Comparison of ENCODE assay signal across 28 cellular contexts in the genomic region with DNA sequence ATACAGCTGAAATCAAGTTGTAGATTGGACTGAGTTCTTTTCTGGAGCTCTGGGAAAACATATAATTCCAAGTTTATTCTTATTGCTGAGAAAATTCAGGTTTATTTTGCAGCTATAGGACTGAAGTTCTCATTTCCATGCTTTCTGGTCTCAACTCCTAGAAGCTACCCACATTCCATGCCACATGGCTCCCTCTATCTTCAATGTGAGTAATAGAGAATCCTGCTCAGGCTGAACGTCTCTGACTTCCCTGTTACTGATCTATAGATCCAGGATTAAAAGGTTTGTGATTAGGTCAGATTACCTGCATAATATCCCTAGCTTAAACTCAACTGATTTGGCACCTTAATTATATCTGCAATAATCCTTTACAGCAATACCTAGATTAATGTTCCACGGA.
DNase-seq lines count a peak whose midpoint lies in the region; ATAC-seq, FAIRE-seq and TF ChIP-seq lines count a peak whose summit lies in the region.
"Had no signal": no experiment of that assay in that cellular context is flagged by ENCODE, and none has a peak within 500 bp of the region (broad histone marks: within the 10 kb centered on the region; RNA-seq: fewer than 3 reads in every experiment).

No MANE protein-coding gene starts in this region.

- H3K9me3 ChIP-seq in HepG2 (ENCODE audit: low read length) (no peaks in the 10 kb centered on the region), right lobe of liver (no peaks in the 10 kb centered on the region), PC-3 (ENCODE audit: low read length) (no peaks in the 10 kb centered on the region)
- H3K9me3 ChIP-seq: lower lobe of right lung, mucosa of descending colon, SK-N-SH, tibial artery had no signal

- H3K27me3 ChIP-seq in HepG2 (ENCODE audit: control insufficient read depth in 1 of 2, insufficient read depth in 2 of 2, low read length in 2 of 2) (no peaks in the 10 kb centered on the region), right lobe of liver (no peaks in the 10 kb centered on the region), PC-3 (ENCODE audit: low read length) (peaks cover 44% of the 10 kb centered on the region)
- H3K27me3 ChIP-seq: cardiac muscle cell, tibial artery had no signal

- H4K20me1 ChIP-seq in HepG2 (ENCODE audit: insufficient read depth, low read length) (no peaks in the 10 kb centered on the region), PC-3 (ENCODE audit: low read length) (no peaks in the 10 kb centered on the region)

- H3K4me1 ChIP-seq in HepG2 (ENCODE audit: insufficient read depth, low read length) (no peaks in the 10 kb centered on the region), right lobe of liver (no peaks in the 10 kb centered on the region), PC-3 (ENCODE audit: insufficient read depth, low read length) (no peaks in the 10 kb centered on the region)
- H3K4me1 ChIP-seq: lower lobe of right lung, tibial artery had no signal

- no peak overlapping the region for H3K4me3 ChIP-seq in HepG2 (replicated peaks in 1 of 3; ENCODE audit: insufficient read depth in 1 of 3, low read depth in 2 of 3, low read length in 3 of 3)
- H3K4me3 ChIP-seq in right lobe of liver: no peak overlapping the region
- no peak overlapping the region for H3K4me3 ChIP-seq in PC-3 (ENCODE audit: low read length)
- H3K4me3 ChIP-seq in fibroblast of pulmonary artery (replicated peaks; ENCODE audit: low read depth, low read length): no peak overlapping the region
- H3K4me3 ChIP-seq: cardiac muscle cell, lower lobe of right lung, mucosa of descending colon, smooth muscle cell, tibial artery had no signal

- H2AFZ ChIP-seq in HepG2 (ENCODE audit: low read length) (no peak overlapping the region), PC-3 (ENCODE audit: low read length) (no peak overlapping the region)

- H3K9ac ChIP-seq in HepG2 (ENCODE audit: insufficient read depth, low read depth, low read length) (no peak overlapping the region), PC-3 (ENCODE audit: low read length) (no peak overlapping the region)
- H3K9ac ChIP-seq: SK-N-SH had no signal

- H3K4me2 ChIP-seq in HepG2 (ENCODE audit: low read depth, low read length) (no peak overlapping the region), PC-3 (ENCODE audit: low read length) (no peak overlapping the region)
- H3K4me2 ChIP-seq: SK-N-SH, smooth muscle cell had no signal

- no peak for TF ChIP-seq EP300 in HepG2 (IDR thresholded peaks at IDR 0.05; ENCODE audit: low read depth in 2 of 2, low read length in 2 of 2)
- TF ChIP-seq EP300 in HepG2 (CRISPR knock-in tag; IDR thresholded peaks at IDR 0.05; ENCODE audit: borderline replicate concordance): no peak

- TF ChIP-seq POLR2A in HepG2 (IDR thresholded peaks at IDR 0.05; ENCODE audit: insufficient read depth in 1 of 2, low read depth in 2 of 2, low read length in 2 of 2) (no peak), right lobe of liver (IDR thresholded peaks at IDR 0.05) (no peak)

- H3K79me2 ChIP-seq in HepG2 (ENCODE audit: insufficient read depth, low read length) (no peaks in the 10 kb centered on the region), PC-3 (ENCODE audit: low read length) (no peaks in the 10 kb centered on the region)

- ATAC-seq in HepG2 (no peak), right lobe of liver (no peak), PC-3 (no peak)
- ATAC-seq: activated naive CD4-positive, alpha-beta T cell treated with anti-CD3 and anti-CD28 coated beads, Interleukin-2, amount 50 U/mL, for 72 hours; lower lobe of right lung; mucosa of descending colon; natural killer cell treated with Interleukin-12 subunit alpha and Interleukin-12 subunit beta and Interleukin-15 and Interleukin-18, amount 100 ng/mL, for 72 hours; T-helper 17 cell had no signal

- POLR2A ChIA-PET in HepG2 (lab: Yijun Ruan, JAX): no interaction called here
- POLR2A ChIA-PET in PC-3 (lab: Charles Lee; ENCODE audit: unreplicated experiment): no interaction called here

- TF ChIP-seq CTCF in HepG2 (CRISPR knock-in tag; IDR thresholded peaks at IDR 0.05) (no peak), right lobe of liver (IDR thresholded peaks at IDR 0.05) (no peak), PC-3 (conservative IDR thresholded peaks at IDR 0.05; ENCODE audit: low read depth, low read length) (0 out of 2 replicates have a peak, but pooled peaks have one; percentile 32), fibroblast of pulmonary artery (IDR thresholded peaks at IDR 0.05; ENCODE audit: low read length, missing control alignments) (peak; percentile 10)

- in situ Hi-C loops in HepG2 (cut with HindIII; ENCODE audit: extremely low pct_ligation_motif_present, low pct_unique_long_range_greater_than_20kb): no loop called here

- no peaks in the 10 kb centered on the region for H3F3A ChIP-seq in PC-3 (ENCODE audit: low read length, unreplicated experiment)

- FAIRE-seq in HepG2 (lab: Jason Lieb, UNC): no peak
- FAIRE-seq: kidney had no signal

- CTCF ChIA-PET in HepG2 (lab: Yijun Ruan, JAX; ENCODE audit: low intra/inter-chr PET ratio, low total read pairs): no interaction called here
- CTCF ChIA-PET in PC-3 (lab: Charles Lee): no interaction called here

- H3K36me3 ChIP-seq in HepG2 (replicated peaks in 1 of 2; ENCODE audit: control insufficient read depth in 1 of 2, insufficient read depth in 2 of 2, low read length in 2 of 2) (no peaks in the 10 kb centered on the region), right lobe of liver (no peaks in the 10 kb centered on the region), PC-3 (ENCODE audit: low read depth, low read length) (no peaks in the 10 kb centered on the region)
- H3K36me3 ChIP-seq: cardiac muscle cell, lower lobe of right lung, tibial artery had no signal

- no peak for TF ChIP-seq RAD21 in HepG2 (CRISPR knock-in tag; IDR thresholded peaks at IDR 0.05)

- 0% methylated on average over 2 of the region's 2 CpGs for WGBS in HepG2 (ENCODE audit: low lambda C conversion rate)
- WGBS in right lobe of liver (ENCODE audit: insufficient coverage, low coverage, low lambda C conversion rate, missing lambda C conversion rate): 26% methylated on average over 2 of the region's 2 CpGs

- DNase-seq in HepG2 (ENCODE audit: low spot score): peak; percentile 1
- DNase-seq in right lobe of liver: no peak
- peak; percentile 6 for DNase-seq in PC-3
- DNase-seq in fibroblast of pulmonary artery (ENCODE audit: low read depth): no peak
- DNase-seq in NCI-H2171 treated with DMSO at 0.1 percent for 48 hours (lab: John Stamatoyannopoulos, UW): no peak
- DNase-seq in KG1 (lab: John Stamatoyannopoulos, UW): no peak
- no peak for DNase-seq in RPMI8226
- DNase-seq in SHP77 (lab: John Stamatoyannopoulos, UW): no peak
- DNase-seq: activated CD4-positive, alpha-beta memory T cell treated with anti-CD3 and anti-CD28 coated beads, Interleukin-2, amount 10 ng/mL, durations not matched to agents 7 days and 5 days; activated CD4-positive, alpha-beta T cell treated with anti-CD3 and anti-CD28 coated beads for 1 hour; C1 segment of cervical spinal cord; COR-L47; Kasumi-1; kidney; lower lobe of right lung; mucosa of descending colon; MV-4-11; NCI-H526 treated with DMSO at 0.1 percent for 48 hours; retina; SK-N-SH; stimulated activated CD4-positive, alpha-beta T cell treated with anti-CD3 and anti-CD28 coated beads, Interleukin-1b, Interleukin-23, amount 100 ng/mL, for 48 hours; T-helper 17 cell; tibial artery had no signal

- H3K9me2 ChIP-seq in PC-3 (replicated peaks; ENCODE audit: low read length): no peaks in the 10 kb centered on the region
- H3K9me2 ChIP-seq: SK-N-SH had no signal

- H3K27ac ChIP-seq in HepG2 (ENCODE audit: extremely low read length, insufficient read depth, low read length) (no peak overlapping the region), right lobe of liver (no peak overlapping the region), PC-3 (ENCODE audit: low read length) (no peak overlapping the region)
- H3K27ac ChIP-seq: cardiac muscle cell, lower lobe of right lung, RWPE1, tibial artery had no signal

- intact Hi-C loops in HepG2 (cut with micrococcal nuclease; ENCODE audit: unreplicated experiment) (no loop called here), right lobe of liver (cut with DNase I) (no loop called here), PC-3 (cut with micrococcal nuclease) (no loop called here)

- BruUV-seq in HepG2 (replicated peaks; lab: Mats Ljungman, UMichigan) (no TSS peak), PC-3 (replicated peaks; lab: Mats Ljungman, UMichigan) (no TSS peak)

TF ChIP-seq in HepG2, 621 proteins besides CTCF, POLR2A, EP300 and RAD21 (continues in another document):
- TF ChIP-seq FOSL1 (CRISPR knock-in tag; IDR thresholded peaks at IDR 0.05; ENCODE audit: borderline replicate concordance) (no peak), HNF4A (CRISPR knock-in tag; IDR thresholded peaks at IDR 0.05) (no peak), REXO4 (CRISPR knock-in tag; IDR thresholded peaks at IDR 0.05; ENCODE audit: borderline replicate concordance) (no peak), RFXANK (CRISPR knock-in tag; IDR thresholded peaks at IDR 0.05) (no peak), ZBTB7B (CRISPR knock-in tag; IDR thresholded peaks at IDR 0.05) (no peak)
- TF ChIP-seq, protein P1, sequence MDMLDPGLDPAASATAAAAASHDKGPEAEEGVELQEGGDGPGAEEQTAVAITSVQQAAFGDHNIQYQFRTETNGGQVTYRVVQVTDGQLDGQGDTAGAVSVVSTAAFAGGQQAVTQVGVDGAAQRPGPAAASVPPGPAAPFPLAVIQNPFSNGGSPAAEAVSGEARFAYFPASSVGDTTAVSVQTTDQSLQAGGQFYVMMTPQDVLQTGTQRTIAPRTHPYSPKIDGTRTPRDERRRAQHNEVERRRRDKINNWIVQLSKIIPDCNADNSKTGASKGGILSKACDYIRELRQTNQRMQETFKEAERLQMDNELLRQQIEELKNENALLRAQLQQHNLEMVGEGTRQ (IDR thresholded peaks at IDR 0.05; ENCODE audit: low read depth, low read length): no peak
- TF ChIP-seq, protein P1 (CRISPR knock-in tag; IDR thresholded peaks at IDR 0.05; ENCODE audit: borderline replicate concordance): no peak
- TF ChIP-seq, protein P2, sequence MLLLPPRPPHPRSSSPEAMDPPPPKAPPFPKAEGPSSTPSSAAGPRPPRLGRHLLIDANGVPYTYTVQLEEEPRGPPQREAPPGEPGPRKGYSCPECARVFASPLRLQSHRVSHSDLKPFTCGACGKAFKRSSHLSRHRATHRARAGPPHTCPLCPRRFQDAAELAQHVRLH (CRISPR knock-in tag; IDR thresholded peaks at IDR 0.05; ENCODE audit: borderline replicate concordance, low read depth): no peak

Comparison
In these comparisons a context has a peak if more than half of its experiments do, and no peak if none do; other contexts are left out.
1. DNase-seq: peak in HepG2 (single experiment) and PC-3 (single experiment); none in right lobe of liver (0 of 3), fibroblast of pulmonary artery (single experiment), NCI-H2171 treated with DMSO at 0.1 percent for 48 hours (single experiment), KG1 (single experiment), RPMI8226 (single experiment) and SHP77 (0 of 2).
2. CTCF ChIP-seq: peak in PC-3 (single experiment) and fibroblast of pulmonary artery (single experiment); none in HepG2 (single experiment) and right lobe of liver (0 of 4).